1 cellular context compared by ENCODE assay signal in genomic region chr19:19418548-19419260, GRCh38.
TF ChIP-seq lines count a peak whose summit lies in the region.

No MANE protein-coding gene starts in this region.

TF ChIP-seq in H1, 55 proteins besides CTCF, POLR2A, EP300 and RAD21 (continued from another document):
- TF ChIP-seq TAF7 (optimal IDR thresholded peaks at IDR 0.05; ENCODE audit: borderline replicate concordance, low read depth, low read length) (no peak), E2F6 (IDR thresholded peaks at IDR 0.05) (no peak), GABPA (IDR thresholded peaks at IDR 0.05; ENCODE audit: borderline replicate concordance, insufficient read depth, low read length) (no peak), SIN3A (conservative IDR thresholded peaks at IDR 0.05 in 1 of 2, IDR thresholded peaks at IDR 0.05 in 1 of 2; ENCODE audit: low read depth in 1 of 2, low read length in 2 of 2) (no peak), TAF1 (IDR thresholded peaks at IDR 0.05; ENCODE audit: low read depth, low read length) (no peak), KDM4A (IDR thresholded peaks at IDR 0.05; ENCODE audit: low read depth, low read length, severe bottlenecking) (no peak)
